ENCODE assay signal across 7 cellular contexts in genomic region chr1:228139931-228140723, GRCh38. TPM values are rescaled to one million over a fixed set of nuclear protein-coding genes. Genes with fewer than 3 reads are reported as not detected.
DNase-seq lines count a peak whose midpoint lies in the region; ATAC-seq and TF ChIP-seq lines count a peak whose summit lies in the region.

Gene GUK1, plus strand, starts transcription at chr1:228140279. Its CDS starts 24 bp downstream, at chr1:228140303.

- no peak for TF ChIP-seq CTCF in hepatocyte (IDR thresholded peaks at IDR 0.05; ENCODE audit: poor library complexity)

- peaks cover 47% of the 10 kb centered on the region for H3K79me2 ChIP-seq in hepatocyte

- no peaks in the 10 kb centered on the region for H3K27me3 ChIP-seq in hepatocyte

- H3K9me2 ChIP-seq in hepatocyte (replicated peaks; ENCODE audit: insufficient read depth) = no peaks in the 10 kb centered on the region

- H4K20me1 ChIP-seq in hepatocyte (ENCODE audit: insufficient read depth, poor library complexity, severe bottlenecking) = peaks cover 46% of the 10 kb centered on the region

- peak within 1 kb of the TSS; percentile 86 for H2AFZ ChIP-seq in hepatocyte

- peaks cover 17% of the 10 kb centered on the region for H3K4me1 ChIP-seq in hepatocyte (ENCODE audit: insufficient read depth)

- no peaks in the 10 kb centered on the region for H3K9me3 ChIP-seq in hepatocyte (ENCODE audit: low read depth)

- DNase-seq in NCI-H2081 (lab: John Stamatoyannopoulos, UW) (peak; percentile 100), T1000 (lab: John Stamatoyannopoulos, UW) (peak; percentile 99), astrocyte of the hippocampus (ENCODE audit: low read depth, low spot score) (peak; percentile 100), hepatocyte (ENCODE audit: low spot score) (peak; percentile 100), renal cortical epithelial cell (ENCODE audit: low read depth) (peak; percentile 96)

- peak within 1 kb of the TSS; percentile 99 for H3K4me2 ChIP-seq in hepatocyte

- ATAC-seq in GM18511 (IDR thresholded peaks at IDR 0.05; ENCODE audit: unreplicated experiment) (peak; percentile 90), HG03039 (IDR thresholded peaks at IDR 0.05; ENCODE audit: unreplicated experiment) (peak; percentile 92)

- H3K36me3 ChIP-seq in hepatocyte (replicated peaks; ENCODE audit: insufficient read depth, low read depth) = no peaks in the 10 kb centered on the region

- peak within 1 kb of the TSS; percentile 40 for H3K4me3 ChIP-seq in hepatocyte

- WGBS in hepatocyte (ENCODE audit: low lambda C conversion rate, missing lambda C conversion rate) = under 1% methylated on average over 82 of the region's 95 CpGs

- H3K27ac ChIP-seq in hepatocyte = peak within 1 kb of the TSS; percentile 98

RNA-seq across cellular contexts. Expression of gene GUK1, which starts in this region (rescaled TPM):
- 157 and 158 TPM in 2 replicates for total RNA-seq in hepatocyte
- polyA plus RNA-seq in hepatocyte = 306 and 368 TPM in 2 replicates
- 127 and 438 TPM in 2 replicates for total RNA-seq in renal cortical epithelial cell

Comparison
In these comparisons a context has a peak if more than half of its experiments do, and no peak if none do; other contexts are left out.
1. Peak in every context shown above with its lines: DNase-seq, ATAC-seq, H3K4me3 ChIP-seq and H3K27ac ChIP-seq.